1 cellular context compared by ENCODE assay signal in genomic region chr9:130461218-130461630, GRCh38.
TF ChIP-seq lines count a peak whose summit lies in the region.

No MANE protein-coding gene starts in this region.

TF ChIP-seq in HepG2, 621 proteins besides CTCF, POLR2A, EP300 and RAD21 (continued from another document and continues in another):
- TF ChIP-seq TFDP2 (CRISPR knock-in tag; IDR thresholded peaks at IDR 0.05) (0 out of 2 replicates have a peak, but pooled peaks have one; percentile 51), ARNT (IDR thresholded peaks at IDR 0.05) (no peak), ZIK1 (CRISPR knock-in tag; IDR thresholded peaks at IDR 0.05; ENCODE audit: borderline replicate concordance, low read depth) (no peak), ZNF639 (CRISPR knock-in tag; conservative IDR thresholded peaks at IDR 0.05) (no peak), ZNF576 (CRISPR knock-in tag; IDR thresholded peaks at IDR 0.05) (0 out of 2 replicates have a peak, but pooled peaks have one; percentile 52), ZSCAN21 (CRISPR knock-in tag; IDR thresholded peaks at IDR 0.05; ENCODE audit: borderline replicate concordance) (no peak), ZNF7 (CRISPR knock-in tag; IDR thresholded peaks at IDR 0.05) (no peak), ZNF724P (CRISPR knock-in tag; IDR thresholded peaks at IDR 0.05; ENCODE audit: borderline replicate concordance) (no peak), RCOR2 (CRISPR knock-in tag; IDR thresholded peaks at IDR 0.05) (no peak), TCF7 (IDR thresholded peaks at IDR 0.05; ENCODE audit: low read depth) (no peak), ATF7 (IDR thresholded peaks at IDR 0.05) (no peak), ATF7 (CRISPR knock-in tag; IDR thresholded peaks at IDR 0.05) (no peak), GZF1 (CRISPR knock-in tag; IDR thresholded peaks at IDR 0.05) (no peak), RARG (CRISPR knock-in tag; IDR thresholded peaks at IDR 0.05; ENCODE audit: low read depth) (no peak), SCMH1 (CRISPR knock-in tag; IDR thresholded peaks at IDR 0.05; ENCODE audit: borderline replicate concordance) (no peak), NFRKB (IDR thresholded peaks at IDR 0.05) (no peak), HMGA1 (CRISPR knock-in tag; conservative IDR thresholded peaks at IDR 0.05) (no peak), GABPB1 (CRISPR knock-in tag; IDR thresholded peaks at IDR 0.05) (no peak), STAG1 (CRISPR knock-in tag; IDR thresholded peaks at IDR 0.05) (peak; percentile 99), CBX2 (IDR thresholded peaks at IDR 0.05; ENCODE audit: low read depth, low read length) (no peak), CBX2 (CRISPR knock-in tag; IDR thresholded peaks at IDR 0.05; ENCODE audit: low read depth) (no peak), WIZ (CRISPR knock-in tag; IDR thresholded peaks at IDR 0.05) (no peak), ZNF235 (CRISPR knock-in tag; IDR thresholded peaks at IDR 0.05; ENCODE audit: borderline replicate concordance) (no peak), ESRRA (CRISPR knock-in tag; IDR thresholded peaks at IDR 0.05; ENCODE audit: low read depth) (no peak), ZNF326 (CRISPR knock-in tag; IDR thresholded peaks at IDR 0.05; ENCODE audit: borderline replicate concordance) (no peak), FOXC1 (CRISPR knock-in tag; IDR thresholded peaks at IDR 0.05; ENCODE audit: borderline replicate concordance) (peak; percentile 41; the same call in 1 of the 2 replicates), MATR3 (CRISPR knock-in tag; IDR thresholded peaks at IDR 0.05) (no peak), TBX3 (IDR thresholded peaks at IDR 0.05; ENCODE audit: borderline replicate concordance) (no peak), ZNF12 (CRISPR knock-in tag; IDR thresholded peaks at IDR 0.05) (no peak), TOPORS (CRISPR knock-in tag; IDR thresholded peaks at IDR 0.05) (no peak), FOXP4 (CRISPR knock-in tag; IDR thresholded peaks at IDR 0.05) (no peak), RARA (CRISPR knock-in tag; IDR thresholded peaks at IDR 0.05) (no peak)
- TF ChIP-seq, protein P1, sequence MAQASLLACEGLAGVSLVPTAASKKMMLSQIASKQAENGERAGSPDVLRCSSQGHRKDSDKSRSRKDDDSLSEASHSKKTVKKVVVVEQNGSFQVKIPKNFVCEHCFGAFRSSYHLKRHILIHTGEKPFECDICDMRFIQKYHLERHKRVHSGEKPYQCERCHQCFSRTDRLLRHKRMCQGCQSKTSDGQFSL (CRISPR knock-in tag; IDR thresholded peaks at IDR 0.05): no peak
- TF ChIP-seq, protein P2, sequence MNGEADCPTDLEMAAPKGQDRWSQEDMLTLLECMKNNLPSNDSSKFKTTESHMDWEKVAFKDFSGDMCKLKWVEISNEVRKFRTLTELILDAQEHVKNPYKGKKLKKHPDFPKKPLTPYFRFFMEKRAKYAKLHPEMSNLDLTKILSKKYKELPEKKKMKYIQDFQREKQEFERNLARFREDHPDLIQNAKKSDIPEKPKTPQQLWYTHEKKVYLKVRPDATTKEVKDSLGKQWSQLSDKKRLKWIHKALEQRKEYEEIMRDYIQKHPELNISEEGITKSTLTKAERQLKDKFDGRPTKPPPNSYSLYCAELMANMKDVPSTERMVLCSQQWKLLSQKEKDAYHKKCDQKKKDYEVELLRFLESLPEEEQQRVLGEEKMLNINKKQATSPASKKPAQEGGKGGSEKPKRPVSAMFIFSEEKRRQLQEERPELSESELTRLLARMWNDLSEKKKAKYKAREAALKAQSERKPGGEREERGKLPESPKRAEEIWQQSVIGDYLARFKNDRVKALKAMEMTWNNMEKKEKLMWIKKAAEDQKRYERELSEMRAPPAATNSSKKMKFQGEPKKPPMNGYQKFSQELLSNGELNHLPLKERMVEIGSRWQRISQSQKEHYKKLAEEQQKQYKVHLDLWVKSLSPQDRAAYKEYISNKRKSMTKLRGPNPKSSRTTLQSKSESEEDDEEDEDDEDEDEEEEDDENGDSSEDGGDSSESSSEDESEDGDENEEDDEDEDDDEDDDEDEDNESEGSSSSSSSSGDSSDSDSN (CRISPR knock-in tag; IDR thresholded peaks at IDR 0.05): 0 out of 2 replicates have a peak, but pooled peaks have one; percentile 27
- TF ChIP-seq, protein P3, sequence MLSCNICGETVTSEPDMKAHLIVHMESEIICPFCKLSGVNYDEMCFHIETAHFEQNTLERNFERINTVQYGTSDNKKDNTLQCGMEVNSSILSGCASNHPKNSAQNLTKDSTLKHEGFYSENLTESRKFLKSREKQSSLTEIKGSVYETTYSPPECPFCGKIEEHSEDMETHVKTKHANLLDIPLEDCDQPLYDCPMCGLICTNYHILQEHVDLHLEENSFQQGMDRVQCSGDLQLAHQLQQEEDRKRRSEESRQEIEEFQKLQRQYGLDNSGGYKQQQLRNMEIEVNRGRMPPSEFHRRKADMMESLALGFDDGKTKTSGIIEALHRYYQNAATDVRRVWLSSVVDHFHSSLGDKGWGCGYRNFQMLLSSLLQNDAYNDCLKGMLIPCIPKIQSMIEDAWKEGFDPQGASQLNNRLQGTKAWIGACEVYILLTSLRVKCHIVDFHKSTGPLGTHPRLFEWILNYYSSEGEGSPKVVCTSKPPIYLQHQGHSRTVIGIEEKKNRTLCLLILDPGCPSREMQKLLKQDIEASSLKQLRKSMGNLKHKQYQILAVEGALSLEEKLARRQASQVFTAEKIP (CRISPR knock-in tag; IDR thresholded peaks at IDR 0.05; ENCODE audit: borderline replicate concordance): no peak
- TF ChIP-seq, protein P4, sequence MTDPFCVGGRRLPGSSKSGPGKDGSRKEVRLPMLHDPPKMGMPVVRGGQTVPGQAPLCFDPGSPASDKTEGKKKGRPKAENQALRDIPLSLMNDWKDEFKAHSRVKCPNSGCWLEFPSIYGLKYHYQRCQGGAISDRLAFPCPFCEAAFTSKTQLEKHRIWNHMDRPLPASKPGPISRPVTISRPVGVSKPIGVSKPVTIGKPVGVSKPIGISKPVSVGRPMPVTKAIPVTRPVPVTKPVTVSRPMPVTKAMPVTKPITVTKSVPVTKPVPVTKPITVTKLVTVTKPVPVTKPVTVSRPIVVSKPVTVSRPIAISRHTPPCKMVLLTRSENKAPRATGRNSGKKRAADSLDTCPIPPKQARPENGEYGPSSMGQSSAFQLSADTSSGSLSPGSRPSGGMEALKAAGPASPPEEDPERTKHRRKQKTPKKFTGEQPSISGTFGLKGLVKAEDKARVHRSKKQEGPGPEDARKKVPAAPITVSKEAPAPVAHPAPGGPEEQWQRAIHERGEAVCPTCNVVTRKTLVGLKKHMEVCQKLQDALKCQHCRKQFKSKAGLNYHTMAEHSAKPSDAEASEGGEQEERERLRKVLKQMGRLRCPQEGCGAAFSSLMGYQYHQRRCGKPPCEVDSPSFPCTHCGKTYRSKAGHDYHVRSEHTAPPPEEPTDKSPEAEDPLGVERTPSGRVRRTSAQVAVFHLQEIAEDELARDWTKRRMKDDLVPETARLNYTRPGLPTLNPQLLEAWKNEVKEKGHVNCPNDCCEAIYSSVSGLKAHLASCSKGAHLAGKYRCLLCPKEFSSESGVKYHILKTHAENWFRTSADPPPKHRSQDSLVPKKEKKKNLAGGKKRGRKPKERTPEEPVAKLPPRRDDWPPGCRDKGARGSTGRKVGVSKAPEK (CRISPR knock-in tag; IDR thresholded peaks at IDR 0.05; ENCODE audit: borderline replicate concordance): no peak
- TF ChIP-seq, protein P5, sequence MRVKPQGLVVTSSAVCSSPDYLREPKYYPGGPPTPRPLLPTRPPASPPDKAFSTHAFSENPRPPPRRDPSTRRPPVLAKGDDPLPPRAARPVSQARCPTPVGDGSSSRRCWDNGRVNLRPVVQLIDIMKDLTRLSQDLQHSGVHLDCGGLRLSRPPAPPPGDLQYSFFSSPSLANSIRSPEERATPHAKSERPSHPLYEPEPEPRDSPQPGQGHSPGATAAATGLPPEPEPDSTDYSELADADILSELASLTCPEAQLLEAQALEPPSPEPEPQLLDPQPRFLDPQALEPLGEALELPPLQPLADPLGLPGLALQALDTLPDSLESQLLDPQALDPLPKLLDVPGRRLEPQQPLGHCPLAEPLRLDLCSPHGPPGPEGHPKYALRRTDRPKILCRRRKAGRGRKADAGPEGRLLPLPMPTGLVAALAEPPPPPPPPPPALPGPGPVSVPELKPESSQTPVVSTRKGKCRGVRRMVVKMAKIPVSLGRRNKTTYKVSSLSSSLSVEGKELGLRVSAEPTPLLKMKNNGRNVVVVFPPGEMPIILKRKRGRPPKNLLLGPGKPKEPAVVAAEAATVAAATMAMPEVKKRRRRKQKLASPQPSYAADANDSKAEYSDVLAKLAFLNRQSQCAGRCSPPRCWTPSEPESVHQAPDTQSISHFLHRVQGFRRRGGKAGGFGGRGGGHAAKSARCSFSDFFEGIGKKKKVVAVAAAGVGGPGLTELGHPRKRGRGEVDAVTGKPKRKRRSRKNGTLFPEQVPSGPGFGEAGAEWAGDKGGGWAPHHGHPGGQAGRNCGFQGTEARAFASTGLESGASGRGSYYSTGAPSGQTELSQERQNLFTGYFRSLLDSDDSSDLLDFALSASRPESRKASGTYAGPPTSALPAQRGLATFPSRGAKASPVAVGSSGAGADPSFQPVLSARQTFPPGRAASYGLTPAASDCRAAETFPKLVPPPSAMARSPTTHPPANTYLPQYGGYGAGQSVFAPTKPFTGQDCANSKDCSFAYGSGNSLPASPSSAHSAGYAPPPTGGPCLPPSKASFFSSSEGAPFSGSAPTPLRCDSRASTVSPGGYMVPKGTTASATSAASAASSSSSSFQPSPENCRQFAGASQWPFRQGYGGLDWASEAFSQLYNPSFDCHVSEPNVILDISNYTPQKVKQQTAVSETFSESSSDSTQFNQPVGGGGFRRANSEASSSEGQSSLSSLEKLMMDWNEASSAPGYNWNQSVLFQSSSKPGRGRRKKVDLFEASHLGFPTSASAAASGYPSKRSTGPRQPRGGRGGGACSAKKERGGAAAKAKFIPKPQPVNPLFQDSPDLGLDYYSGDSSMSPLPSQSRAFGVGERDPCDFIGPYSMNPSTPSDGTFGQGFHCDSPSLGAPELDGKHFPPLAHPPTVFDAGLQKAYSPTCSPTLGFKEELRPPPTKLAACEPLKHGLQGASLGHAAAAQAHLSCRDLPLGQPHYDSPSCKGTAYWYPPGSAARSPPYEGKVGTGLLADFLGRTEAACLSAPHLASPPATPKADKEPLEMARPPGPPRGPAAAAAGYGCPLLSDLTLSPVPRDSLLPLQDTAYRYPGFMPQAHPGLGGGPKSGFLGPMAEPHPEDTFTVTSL (CRISPR knock-in tag; IDR thresholded peaks at IDR 0.05; ENCODE audit: borderline replicate concordance): no peak
- TF ChIP-seq, protein P6, sequence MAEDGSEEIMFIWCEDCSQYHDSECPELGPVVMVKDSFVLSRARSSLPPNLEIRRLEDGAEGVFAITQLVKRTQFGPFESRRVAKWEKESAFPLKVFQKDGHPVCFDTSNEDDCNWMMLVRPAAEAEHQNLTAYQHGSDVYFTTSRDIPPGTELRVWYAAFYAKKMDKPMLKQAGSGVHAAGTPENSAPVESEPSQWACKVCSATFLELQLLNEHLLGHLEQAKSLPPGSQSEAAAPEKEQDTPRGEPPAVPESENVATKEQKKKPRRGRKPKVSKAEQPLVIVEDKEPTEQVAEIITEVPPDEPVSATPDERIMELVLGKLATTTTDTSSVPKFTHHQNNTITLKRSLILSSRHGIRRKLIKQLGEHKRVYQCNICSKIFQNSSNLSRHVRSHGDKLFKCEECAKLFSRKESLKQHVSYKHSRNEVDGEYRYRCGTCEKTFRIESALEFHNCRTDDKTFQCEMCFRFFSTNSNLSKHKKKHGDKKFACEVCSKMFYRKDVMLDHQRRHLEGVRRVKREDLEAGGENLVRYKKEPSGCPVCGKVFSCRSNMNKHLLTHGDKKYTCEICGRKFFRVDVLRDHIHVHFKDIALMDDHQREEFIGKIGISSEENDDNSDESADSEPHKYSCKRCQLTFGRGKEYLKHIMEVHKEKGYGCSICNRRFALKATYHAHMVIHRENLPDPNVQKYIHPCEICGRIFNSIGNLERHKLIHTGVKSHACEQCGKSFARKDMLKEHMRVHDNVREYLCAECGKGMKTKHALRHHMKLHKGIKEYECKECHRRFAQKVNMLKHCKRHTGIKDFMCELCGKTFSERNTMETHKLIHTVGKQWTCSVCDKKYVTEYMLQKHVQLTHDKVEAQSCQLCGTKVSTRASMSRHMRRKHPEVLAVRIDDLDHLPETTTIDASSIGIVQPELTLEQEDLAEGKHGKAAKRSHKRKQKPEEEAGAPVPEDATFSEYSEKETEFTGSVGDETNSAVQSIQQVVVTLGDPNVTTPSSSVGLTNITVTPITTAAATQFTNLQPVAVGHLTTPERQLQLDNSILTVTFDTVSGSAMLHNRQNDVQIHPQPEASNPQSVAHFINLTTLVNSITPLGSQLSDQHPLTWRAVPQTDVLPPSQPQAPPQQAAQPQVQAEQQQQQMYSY (CRISPR knock-in tag; IDR thresholded peaks at IDR 0.05): no peak
